Comparison of ENCODE assay signal across 24 cellular contexts in genomic region chr14:72618424-72618823, GRCh38.
DNase-seq lines count a peak whose midpoint lies in the region; ATAC-seq, FAIRE-seq and TF ChIP-seq lines count a peak whose summit lies in the region.
"Had no signal": no experiment of that assay in that cellular context is flagged by ENCODE, and none has a peak within 500 bp of the region (broad histone marks: within the 10 kb centered on the region; RNA-seq: fewer than 3 reads in every experiment).

No MANE protein-coding gene starts in this region.

- intact Hi-C loops in right cardiac atrium (cut with DNase I) (loop anchor here in 1 of 4 donors (10.0 kb wide), 1 partner anchor 276 kb away; the partner anchor contains the start of gene DPF3), ovary (cut with DNase I) (no loop called here)

- peak overlapping the region; percentile 98 for H3K14ac ChIP-seq in trophoblast cell (ENCODE audit: low read length)

- no peak for ATAC-seq in activated CD8-positive, alpha-beta memory T cell treated with anti-CD3 and anti-CD28 coated beads, Interleukin-2, amount 10 ng/mL, durations not matched to agents 7 days and 5 days
- no peak for ATAC-seq in right cardiac atrium
- ATAC-seq in HG02981 (IDR thresholded peaks at IDR 0.05; ENCODE audit: unreplicated experiment) = no peak
- ATAC-seq: GM12878 had no signal

- peaks cover 14% of the 10 kb centered on the region for H3K79me2 ChIP-seq in trophoblast cell (ENCODE audit: control insufficient read depth, insufficient read depth, low read length, poor library complexity)

- H2BK12ac ChIP-seq in trophoblast cell (ENCODE audit: low read length) = peak overlapping the region; percentile 98

- 74% methylated on average over 7 of the region's 7 CpGs for WGBS in right cardiac atrium
- WGBS in trophoblast cell (ENCODE audit: extremely low coverage, insufficient coverage, insufficient read length) = no CpG with 5 or more reads among the region's 7 CpGs
- WGBS in ovary, 3 donors = 84 to 90% (median 87%) methylated on average over 7 of the region's 7 CpGs

- FAIRE-seq in HTR-8/SVneo (lab: Jason Lieb, UNC) = peak; percentile 93
- FAIRE-seq: GM12878 had no signal

- H3K36me3 ChIP-seq in trophoblast cell (ENCODE audit: control insufficient read depth in 1 of 2, insufficient read depth in 2 of 2, low read length in 2 of 2) (no peaks in the 10 kb centered on the region), ovary (no peaks in the 10 kb centered on the region)
- H3K36me3 ChIP-seq: spleen had no signal

- peak overlapping the region; percentile 93 for H4K8ac ChIP-seq in trophoblast cell (ENCODE audit: low read depth, low read length)

- H3K4me3 ChIP-seq in right cardiac atrium (ENCODE audit: low read length) = no peak overlapping the region
- no peak overlapping the region for H3K4me3 ChIP-seq in trophoblast cell (ENCODE audit: low read depth, low read length)
- H3K4me3 ChIP-seq in ovary = no peak overlapping the region
- H3K4me3 ChIP-seq: dorsolateral prefrontal cortex, GM12878, spleen had no signal

- peak overlapping the region; percentile 99 for H2AK5ac ChIP-seq in trophoblast cell (ENCODE audit: low read length)

- H3K9me3 ChIP-seq in right cardiac atrium (ENCODE audit: control insufficient read depth, low read length) (no peaks in the 10 kb centered on the region), trophoblast cell (ENCODE audit: insufficient read depth, low read depth, low read length) (no peaks in the 10 kb centered on the region), ovary (no peaks in the 10 kb centered on the region)

- peak overlapping the region; percentile 97 for H3K18ac ChIP-seq in trophoblast cell (ENCODE audit: low read length)

- TF ChIP-seq EP300 in ovary (IDR thresholded peaks at IDR 0.05) = no peak

- no peak overlapping the region for H3K9ac ChIP-seq in trophoblast cell (ENCODE audit: low read length)

- peak overlapping the region; percentile 7 for H3K4me2 ChIP-seq in trophoblast cell (ENCODE audit: low read length)

- H3K4me1 ChIP-seq in right cardiac atrium (ENCODE audit: control insufficient read depth, insufficient read depth, low read length) (peaks cover 27% of the 10 kb centered on the region), trophoblast cell (ENCODE audit: control insufficient read depth in 1 of 2, insufficient read depth in 2 of 2, low read length in 2 of 2) (peaks cover 50 to 61% of the 10 kb centered on the region in 2 experiments), ovary (ENCODE audit: insufficient read depth) (peaks cover 19% of the 10 kb centered on the region)

- H3K27ac ChIP-seq in right cardiac atrium (ENCODE audit: low read length) (peak overlapping the region; percentile 99), trophoblast cell (ENCODE audit: low read depth, low read length) (peak overlapping the region; percentile 100), ovary (peak overlapping the region in 1 of 2 donors; percentile 51)

- peak overlapping the region; percentile 90 for H3K4ac ChIP-seq in trophoblast cell (ENCODE audit: low read depth, low read length)

- TF ChIP-seq CTCF in ovary (IDR thresholded peaks at IDR 0.05) = no peak

- H3K9me3 Mint-ChIP-seq in activated CD8-positive, alpha-beta memory T cell treated with anti-CD3 and anti-CD28 coated beads, Interleukin-2, amount 10 ng/mL, durations not matched to agents 7 days and 5 days (ENCODE audit: low read depth) = no peaks in the 10 kb centered on the region
- H3K9me3 Mint-ChIP-seq: CD4-positive, alpha-beta T cell; memory B cell had no signal

- no peaks in the 10 kb centered on the region for H3K36me3 Mint-ChIP-seq in activated CD8-positive, alpha-beta memory T cell treated with anti-CD3 and anti-CD28 coated beads, Interleukin-2, amount 10 ng/mL, durations not matched to agents 7 days and 5 days
- H3K36me3 Mint-ChIP-seq: activated naive CD8-positive, alpha-beta T cell had no signal

- DNase-seq in activated CD8-positive, alpha-beta memory T cell treated with anti-CD3 and anti-CD28 coated beads, Interleukin-2, amount 10 ng/mL, durations not matched to agents 7 days and 5 days = peak; percentile 23
- no peak for DNase-seq in activated CD8-positive, alpha-beta memory T cell treated with anti-CD3 and anti-CD28 coated beads, Interleukin-2, amount 50 U/mL, for 48 hours
- DNase-seq in HTR-8/SVneo (ENCODE audit: insufficient read length, low spot score) (no peak), right cardiac atrium (peak in 1 of 3 donors; percentile 33), trophoblast cell (no peak), ovary (no peak), cerebellar nuclear complex (lab: John Stamatoyannopoulos, UW) (no peak)
- DNase-seq: 8988T; activated CD4-positive, alpha-beta T cell treated with anti-CD3 and anti-CD28 coated beads, Interleukin-2, amount 50 U/mL, for 4 hours; activated effector memory CD4-positive, alpha-beta T cell treated with Interleukin-2 at 50 U/mL for 16 hours; CD4-positive, alpha-beta T cell; central memory CD4-positive, alpha-beta T cell; NCI-H1417 treated with DMSO at 0.1 percent for 48 hours; NCI-H2081; NCI-H2227 treated with DMSO at 0.1 percent for 48 hours; NCI-H69; occipital lobe; spleen; T-helper 1 cell had no signal

- no peaks in the 10 kb centered on the region for H3K4me1 Mint-ChIP-seq in activated CD8-positive, alpha-beta memory T cell treated with anti-CD3 and anti-CD28 coated beads, Interleukin-2, amount 10 ng/mL, durations not matched to agents 7 days and 5 days

- no peak overlapping the region for H3K4me3 Mint-ChIP-seq in activated CD8-positive, alpha-beta memory T cell treated with anti-CD3 and anti-CD28 coated beads, Interleukin-2, amount 10 ng/mL, durations not matched to agents 7 days and 5 days
- H3K4me3 Mint-ChIP-seq: activated naive CD8-positive, alpha-beta T cell; CD4-positive, alpha-beta T cell; memory B cell had no signal

- peaks cover 44% of the 10 kb centered on the region for H3K79me1 ChIP-seq in trophoblast cell (ENCODE audit: low read length)

- H4K91ac ChIP-seq in trophoblast cell (ENCODE audit: low read depth, low read length) = peak overlapping the region; percentile 98

- no peak for TF ChIP-seq POLR2A in ovary (IDR thresholded peaks at IDR 0.05)

- H3K23ac ChIP-seq in trophoblast cell (ENCODE audit: low read length) = no peak overlapping the region

- peak overlapping the region; percentile 97 for H2BK5ac ChIP-seq in trophoblast cell (ENCODE audit: low read depth, low read length, poor library complexity)

- CTCF ChIA-PET in activated CD8-positive, alpha-beta memory T cell treated with anti-CD3 and anti-CD28 coated beads, Interleukin-2, amount 10 ng/mL, durations not matched to agents 7 days and 5 days (lab: Charles Lee) = no interaction called here

- peak overlapping the region; percentile 99 for H2BK120ac ChIP-seq in trophoblast cell (ENCODE audit: insufficient read depth, low read length, poor library complexity)

- peaks cover 38% of the 10 kb centered on the region for H3K27me3 Mint-ChIP-seq in activated CD8-positive, alpha-beta memory T cell treated with anti-CD3 and anti-CD28 coated beads, Interleukin-2, amount 10 ng/mL, durations not matched to agents 7 days and 5 days
- H3K27me3 Mint-ChIP-seq: activated naive CD8-positive, alpha-beta T cell; CD4-positive, alpha-beta T cell; memory B cell had no signal

- H2AFZ ChIP-seq in trophoblast cell (ENCODE audit: insufficient read depth, low read length, poor library complexity) = peak overlapping the region; percentile 20

- H4K12ac ChIP-seq in trophoblast cell (ENCODE audit: low read depth, low read length) = peak overlapping the region; percentile 82

- H3K27me3 ChIP-seq in right cardiac atrium (ENCODE audit: control insufficient read depth, insufficient read depth) (no peaks in the 10 kb centered on the region), trophoblast cell (ENCODE audit: insufficient read depth, low read length) (no peaks in the 10 kb centered on the region), ovary (no peaks in the 10 kb centered on the region)
- H3K27me3 ChIP-seq: dorsolateral prefrontal cortex, spleen had no signal

- H3K27ac Mint-ChIP-seq in activated CD8-positive, alpha-beta memory T cell treated with anti-CD3 and anti-CD28 coated beads, Interleukin-2, amount 10 ng/mL, durations not matched to agents 7 days and 5 days = no peak overlapping the region
- H3K27ac Mint-ChIP-seq: activated naive CD8-positive, alpha-beta T cell; CD4-positive, alpha-beta T cell had no signal
